Comparison of ENCODE assay signal across 1 cellular context in the genomic region with DNA sequence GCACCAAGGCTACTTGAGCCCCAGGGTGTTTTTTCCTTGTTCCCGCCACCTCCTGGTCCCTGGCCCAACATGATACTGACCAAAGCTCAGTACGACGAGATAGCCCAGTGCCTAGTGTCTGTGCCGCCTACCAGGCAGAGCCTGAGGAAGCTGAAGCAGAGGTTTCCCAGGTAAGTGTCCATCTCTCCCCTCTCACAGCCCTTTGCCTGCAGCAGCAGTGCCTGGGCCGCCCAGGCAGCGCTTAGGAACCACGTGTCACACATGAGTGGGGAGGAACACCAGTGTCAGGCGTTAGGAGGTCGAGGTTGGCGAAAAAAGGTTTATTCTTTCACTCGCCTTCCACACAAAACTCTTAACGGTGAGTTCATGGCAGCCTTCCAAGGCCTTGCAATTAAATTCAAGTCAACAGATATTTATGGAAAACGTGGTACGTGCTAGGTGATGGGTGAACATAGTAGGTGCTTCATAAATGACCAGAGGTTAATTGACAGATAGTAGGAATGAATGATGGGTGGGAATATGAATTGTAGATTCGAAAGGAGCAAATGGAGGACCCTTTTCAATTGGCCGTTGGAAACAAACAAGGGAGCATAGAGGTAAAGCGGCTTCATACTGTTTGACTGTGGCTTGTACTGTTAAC.
TF ChIP-seq lines count a peak whose summit lies in the region.

No MANE protein-coding gene starts in this region.

TF ChIP-seq in HepG2, 621 proteins besides CTCF, POLR2A, EP300 and RAD21 (continued from another document):
- TF ChIP-seq HES4 (CRISPR knock-in tag; IDR thresholded peaks at IDR 0.05; ENCODE audit: borderline replicate concordance) = peak; percentile 63; the same call in 1 of the 2 replicates
- peak; percentile 89; the same call in 1 of the 2 replicates for TF ChIP-seq FOXC1 (CRISPR knock-in tag; IDR thresholded peaks at IDR 0.05; ENCODE audit: borderline replicate concordance)
- 0 out of 2 replicates have a peak, but pooled peaks have one; percentile 2 for TF ChIP-seq ZBTB7A (CRISPR knock-in tag; IDR thresholded peaks at IDR 0.05)
- no peak for TF ChIP-seq GZF1 (CRISPR knock-in tag; IDR thresholded peaks at IDR 0.05)
- peak; percentile 92 for TF ChIP-seq KDM5B (CRISPR knock-in tag; IDR thresholded peaks at IDR 0.05; ENCODE audit: borderline replicate concordance)
- TF ChIP-seq CC2D1A (CRISPR knock-in tag; IDR thresholded peaks at IDR 0.05) = no peak
- TF ChIP-seq ZNF138 (CRISPR knock-in tag; IDR thresholded peaks at IDR 0.05; ENCODE audit: low read depth) = no peak
- TF ChIP-seq TAF1 (CRISPR knock-in tag; IDR thresholded peaks at IDR 0.05) = peak; percentile 47; the same call in 1 of the 2 replicates
- TF ChIP-seq, protein P1, sequence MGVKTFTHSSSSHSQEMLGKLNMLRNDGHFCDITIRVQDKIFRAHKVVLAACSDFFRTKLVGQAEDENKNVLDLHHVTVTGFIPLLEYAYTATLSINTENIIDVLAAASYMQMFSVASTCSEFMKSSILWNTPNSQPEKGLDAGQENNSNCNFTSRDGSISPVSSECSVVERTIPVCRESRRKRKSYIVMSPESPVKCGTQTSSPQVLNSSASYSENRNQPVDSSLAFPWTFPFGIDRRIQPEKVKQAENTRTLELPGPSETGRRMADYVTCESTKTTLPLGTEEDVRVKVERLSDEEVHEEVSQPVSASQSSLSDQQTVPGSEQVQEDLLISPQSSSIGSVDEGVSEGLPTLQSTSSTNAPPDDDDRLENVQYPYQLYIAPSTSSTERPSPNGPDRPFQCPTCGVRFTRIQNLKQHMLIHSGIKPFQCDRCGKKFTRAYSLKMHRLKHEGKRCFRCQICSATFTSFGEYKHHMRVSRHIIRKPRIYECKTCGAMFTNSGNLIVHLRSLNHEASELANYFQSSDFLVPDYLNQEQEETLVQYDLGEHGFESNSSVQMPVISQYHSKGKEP (CRISPR knock-in tag; IDR thresholded peaks at IDR 0.05) = no peak
- TF ChIP-seq ZNF3 (CRISPR knock-in tag; IDR thresholded peaks at IDR 0.05) = no peak
- TF ChIP-seq, protein P2, sequence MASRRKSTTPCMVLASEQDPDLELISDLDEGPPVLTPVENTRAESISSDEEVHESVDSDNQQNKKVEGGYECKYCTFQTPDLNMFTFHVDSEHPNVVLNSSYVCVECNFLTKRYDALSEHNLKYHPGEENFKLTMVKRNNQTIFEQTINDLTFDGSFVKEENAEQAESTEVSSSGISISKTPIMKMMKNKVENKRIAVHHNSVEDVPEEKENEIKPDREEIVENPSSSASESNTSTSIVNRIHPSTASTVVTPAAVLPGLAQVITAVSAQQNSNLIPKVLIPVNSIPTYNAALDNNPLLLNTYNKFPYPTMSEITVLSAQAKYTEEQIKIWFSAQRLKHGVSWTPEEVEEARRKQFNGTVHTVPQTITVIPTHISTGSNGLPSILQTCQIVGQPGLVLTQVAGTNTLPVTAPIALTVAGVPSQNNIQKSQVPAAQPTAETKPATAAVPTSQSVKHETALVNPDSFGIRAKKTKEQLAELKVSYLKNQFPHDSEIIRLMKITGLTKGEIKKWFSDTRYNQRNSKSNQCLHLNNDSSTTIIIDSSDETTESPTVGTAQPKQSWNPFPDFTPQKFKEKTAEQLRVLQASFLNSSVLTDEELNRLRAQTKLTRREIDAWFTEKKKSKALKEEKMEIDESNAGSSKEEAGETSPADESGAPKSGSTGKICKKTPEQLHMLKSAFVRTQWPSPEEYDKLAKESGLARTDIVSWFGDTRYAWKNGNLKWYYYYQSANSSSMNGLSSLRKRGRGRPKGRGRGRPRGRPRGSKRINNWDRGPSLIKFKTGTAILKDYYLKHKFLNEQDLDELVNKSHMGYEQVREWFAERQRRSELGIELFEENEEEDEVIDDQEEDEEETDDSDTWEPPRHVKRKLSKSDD (CRISPR knock-in tag; IDR thresholded peaks at IDR 0.05; ENCODE audit: low read depth) = no peak
- peak; percentile 58; the same call in 1 of the 2 replicates for TF ChIP-seq MYC (CRISPR knock-in tag; IDR thresholded peaks at IDR 0.05; ENCODE audit: borderline replicate concordance)
- peak; percentile 53; the same call in 1 of the 2 replicates for TF ChIP-seq HIVEP1 (CRISPR knock-in tag; IDR thresholded peaks at IDR 0.05)
- TF ChIP-seq BCL6 (CRISPR knock-in tag; IDR thresholded peaks at IDR 0.05) = no peak
- peak; percentile 66 for TF ChIP-seq PHF8 (CRISPR knock-in tag; IDR thresholded peaks at IDR 0.05)
